Comparison of ENCODE assay signal across 21 cellular contexts in genomic region chr2:11563784-11564666, GRCh38. TPM values are rescaled to one million over a fixed set of nuclear protein-coding genes. Genes with fewer than 3 reads are reported as not detected.
DNase-seq lines count a peak whose midpoint lies in the region; ATAC-seq, FAIRE-seq and TF ChIP-seq lines count a peak whose summit lies in the region.
"Had no signal": no experiment of that assay in that cellular context is flagged by ENCODE, and none has a peak within 500 bp of the region (broad histone marks: within the 10 kb centered on the region; RNA-seq: fewer than 3 reads in every experiment).

No MANE protein-coding gene starts in this region.

- POLR2A ChIA-PET in HepG2 (lab: Yijun Ruan, JAX): interaction anchor here (0.7 kb wide), 1 partner anchor 25 kb away, joined by 3 read pairs; no protein-coding TSS in a partner anchor

- in situ Hi-C loops in HepG2 (cut with HindIII; ENCODE audit: extremely low pct_ligation_motif_present, low pct_unique_long_range_greater_than_20kb): no loop called here

- H3K27me3 ChIP-seq in HepG2 (ENCODE audit: control insufficient read depth in 1 of 2, insufficient read depth in 2 of 2, low read length in 2 of 2): no peaks in the 10 kb centered on the region
- no peaks in the 10 kb centered on the region for H3K27me3 ChIP-seq in right lobe of liver

- FAIRE-seq in HepG2 (lab: Jason Lieb, UNC) (no peak), kidney (lab: Jason Lieb, UNC) (no peak), GM19239 (lab: Jason Lieb, UNC) (no peak)

- H3K27ac ChIP-seq in HepG2 (ENCODE audit: extremely low read length, insufficient read depth, low read length) (no peak overlapping the region), right lobe of liver (no peak overlapping the region), kidney (ENCODE audit: low read depth in 2 of 2, low read length in 2 of 2) (no peak overlapping the region)
- H3K27ac ChIP-seq: C4-2B had no signal

- no peak for TF ChIP-seq EP300 in HepG2 (IDR thresholded peaks at IDR 0.05; ENCODE audit: low read depth in 2 of 2, low read length in 2 of 2)
- no peak for TF ChIP-seq EP300 in HepG2 (CRISPR knock-in tag; IDR thresholded peaks at IDR 0.05; ENCODE audit: borderline replicate concordance)

- H3K4me3 ChIP-seq in HepG2 (replicated peaks in 1 of 3; ENCODE audit: insufficient read depth in 1 of 3, low read depth in 2 of 3, low read length in 3 of 3): no peak overlapping the region
- no peak overlapping the region for H3K4me3 ChIP-seq in right lobe of liver
- no peak overlapping the region for H3K4me3 ChIP-seq in kidney (ENCODE audit: low read length in 2 of 2)

- CTCF ChIA-PET in HepG2 (lab: Yijun Ruan, JAX; ENCODE audit: low intra/inter-chr PET ratio, low total read pairs): no interaction called here

- peaks cover 33% of the 10 kb centered on the region for H4K20me1 ChIP-seq in HepG2 (ENCODE audit: insufficient read depth, low read length)

- TF ChIP-seq RAD21 in HepG2 (CRISPR knock-in tag; IDR thresholded peaks at IDR 0.05): no peak

- BruUV-seq in HepG2 (replicated peaks; lab: Mats Ljungman, UMichigan): no TSS peak

- no peak for TF ChIP-seq POLR2A in HepG2 (IDR thresholded peaks at IDR 0.05; ENCODE audit: insufficient read depth in 1 of 2, low read depth in 2 of 2, low read length in 2 of 2)
- TF ChIP-seq POLR2A in right lobe of liver (IDR thresholded peaks at IDR 0.05): no peak

- H3K4me2 ChIP-seq in HepG2 (ENCODE audit: low read depth, low read length): no peak overlapping the region

- H3K9me3 ChIP-seq in HepG2 (ENCODE audit: low read length): no peaks in the 10 kb centered on the region
- H3K9me3 ChIP-seq in right lobe of liver: no peaks in the 10 kb centered on the region
- H3K9me3 ChIP-seq in kidney (ENCODE audit: control insufficient read depth in 1 of 2, low read length in 2 of 2): no peaks in the 10 kb centered on the region

- over 99% methylated on average over 8 of the region's 8 CpGs for WGBS in HepG2 (ENCODE audit: low lambda C conversion rate)
- 94% methylated on average over 5 of the region's 8 CpGs for WGBS in right lobe of liver (ENCODE audit: insufficient coverage, low coverage, low lambda C conversion rate, missing lambda C conversion rate)

- H3K79me2 ChIP-seq in HepG2 (ENCODE audit: insufficient read depth, low read length): peaks cover 51% of the 10 kb centered on the region

- H3K9ac ChIP-seq in HepG2 (ENCODE audit: insufficient read depth, low read depth, low read length): no peak overlapping the region
- no peak overlapping the region for H3K9ac ChIP-seq in kidney (ENCODE audit: low read length in 2 of 2)

- TF ChIP-seq CTCF in HepG2 (CRISPR knock-in tag; IDR thresholded peaks at IDR 0.05): no peak
- TF ChIP-seq CTCF in right lobe of liver (IDR thresholded peaks at IDR 0.05): no peak
- TF ChIP-seq CTCF in kidney (IDR thresholded peaks at IDR 0.05; ENCODE audit: borderline replicate concordance, extremely low read depth, insufficient read depth): no peak

- no peak for ATAC-seq in HepG2
- no peak for ATAC-seq in right lobe of liver
- ATAC-seq in HG02759 (IDR thresholded peaks at IDR 0.05; ENCODE audit: unreplicated experiment): no peak
- ATAC-seq: Panc1 had no signal

- intact Hi-C loops in HepG2 (cut with micrococcal nuclease; ENCODE audit: unreplicated experiment) (no loop called here), right lobe of liver (cut with DNase I) (no loop called here), kidney (cut with DNase I) (no loop called here), posterior vena cava (cut with DNase I) (no loop called here)

- H3K4me1 ChIP-seq in HepG2 (ENCODE audit: insufficient read depth, low read length): peaks cover 16% of the 10 kb centered on the region; the same call in 1 of the 2 replicates
- no peaks in the 10 kb centered on the region for H3K4me1 ChIP-seq in right lobe of liver
- no peaks in the 10 kb centered on the region for H3K4me1 ChIP-seq in kidney (ENCODE audit: control insufficient read depth in 1 of 2, insufficient read depth in 1 of 2, low read depth in 1 of 2, low read length in 2 of 2)

- DNase-seq in HepG2 (ENCODE audit: low spot score) (no peak), right lobe of liver (no peak), kidney (peak; percentile 26), posterior vena cava (ENCODE audit: low spot score) (peak; percentile 55), GM19239 (ENCODE audit: insufficient read length, low spot score) (no peak), DMS53 treated with DMSO at 0.1 percent for 48 hours (lab: John Stamatoyannopoulos, UW; ENCODE audit: unreplicated experiment) (no peak)
- DNase-seq in stimulated activated CD4-positive, alpha-beta T cell treated with anti-CD3 and anti-CD28 coated beads, Interleukin-4, amount 100 ng/mL, for 4 hours: no peak
- DNase-seq: CD8-positive, alpha-beta memory T cell; DMS53; EL; GF-D8; GOT3; NCI-H1092 treated with DMSO at 0.1 percent for 48 hours; NCI-H1436 treated with DMSO at 0.1 percent for 48 hours; NCI-H1930; NCI-H2227 treated with DMSO at 0.1 percent for 48 hours; NCI-H510A; NCI-H748 treated with DMSO at 0.1 percent for 48 hours had no signal

- no peak overlapping the region for H2AFZ ChIP-seq in HepG2 (ENCODE audit: low read length)

- peaks cover 69 to 94% of the 10 kb centered on the region in 2 experiments for H3K36me3 ChIP-seq in HepG2 (replicated peaks in 1 of 2; ENCODE audit: control insufficient read depth in 1 of 2, insufficient read depth in 2 of 2, low read length in 2 of 2)
- no peaks in the 10 kb centered on the region for H3K36me3 ChIP-seq in right lobe of liver
- no peaks in the 10 kb centered on the region for H3K36me3 ChIP-seq in kidney (ENCODE audit: control insufficient read depth in 1 of 2, insufficient read depth in 2 of 2, low read length in 2 of 2)

TF ChIP-seq in HepG2, 621 proteins besides CTCF, POLR2A, EP300 and RAD21:
- TF ChIP-seq RXRA (CRISPR knock-in tag; IDR thresholded peaks at IDR 0.05): no peak
- no peak for TF ChIP-seq RFXAP (CRISPR knock-in tag; IDR thresholded peaks at IDR 0.05; ENCODE audit: borderline replicate concordance)
- TF ChIP-seq ZNF121 (CRISPR knock-in tag; IDR thresholded peaks at IDR 0.05): peak; percentile 87

RNA-seq across cellular contexts. Expression of gene GREB1, which starts 30.2 kb away (rescaled TPM):
- total RNA-seq in HepG2 (2016; rRNA removed; fragmentation: Illumina TruSeq; extraction: Trizol) (61.2 and 64.2 TPM in 2 replicates), right lobe of liver (10 to 100 TPM in 2 of 6 experiments, 1 to 10 TPM in 4; 1.6 to 19.5 (median 6.5) TPM), kidney (0.98 TPM), posterior vena cava (10 to 100 TPM in 1 of 2 donors, 1 to 10 TPM in 1; 7.4 to 15.4 TPM)
- 22.9 and 28.7 TPM in 2 replicates for total RNA-seq in HepG2 (2016; cell fraction: cytosol; rRNA removed; fragmentation: Illumina TruSeq; extraction: Trizol; ENCODE audit: low read depth)
- 62.9 and 63.8 TPM in 2 replicates for total RNA-seq in HepG2 (2016; cell fraction: insoluble cytoplasmic fraction; rRNA removed; fragmentation: Illumina TruSeq; extraction: Trizol)
- 43.0 and 57.1 TPM in 2 replicates for total RNA-seq in HepG2 (2016; cell fraction: membrane; rRNA removed; fragmentation: Illumina TruSeq; extraction: Trizol)
- 118 and 132 TPM in 2 replicates for total RNA-seq in HepG2 (2016; cell fraction: nucleus; rRNA removed; fragmentation: Illumina TruSeq; extraction: Trizol)
- polyA plus RNA-seq in HepG2 (2011; rRNA removed) (26.8 and 31.3 TPM in 2 replicates), kidney (ENCODE audit: insufficient read depth, low read depth, low replicate concordance) (1.8 TPM)
- 20.4 and 21.0 TPM in 2 replicates for polyA plus RNA-seq in HepG2 (2011; cell fraction: cytosol; rRNA removed)
- 110 and 130 TPM in 2 replicates for polyA plus RNA-seq in HepG2 (2011; cell fraction: nucleus; rRNA removed)
- 47.0 and 84.0 TPM in 2 replicates for polyA plus RNA-seq in HepG2 (2012)
- 10.7 and 14.3 TPM in 2 replicates for polyA plus RNA-seq in HepG2 (2016; cell fraction: cytosol; fragmentation: Illumina TruSeq; extraction: Trizol; ENCODE audit: low read depth)
- 38.8 and 51.0 TPM in 2 replicates for polyA plus RNA-seq in HepG2 (2016; cell fraction: insoluble cytoplasmic fraction; fragmentation: Illumina TruSeq; extraction: Trizol; ENCODE audit: low read depth)
- 17.8 and 18.3 TPM in 2 replicates for polyA plus RNA-seq in HepG2 (2016; cell fraction: membrane; fragmentation: Illumina TruSeq; extraction: Trizol; ENCODE audit: low read depth)
- polyA plus RNA-seq in HepG2 (2016; cell fraction: nucleus; fragmentation: Illumina TruSeq; extraction: Trizol; ENCODE audit: insufficient read depth, low read depth): 158 and 174 TPM in 2 replicates
- polyA minus RNA-seq in HepG2 (2011; rRNA and poly(A)+ RNA removed; ENCODE audit: low replicate concordance): 1.5 and 97.9 TPM in 2 replicates
- polyA minus RNA-seq in HepG2 (2011; cell fraction: cytosol; rRNA and poly(A)+ RNA removed): 60.3 and 64.2 TPM in 2 replicates
- 142 and 160 TPM in 2 replicates for polyA minus RNA-seq in HepG2 (2011; cell fraction: nucleus; rRNA and poly(A)+ RNA removed)

Comparison
In these comparisons a context has a peak if more than half of its experiments do, and no peak if none do; other contexts are left out.
1. DNase-seq: peak in kidney (single experiment) and posterior vena cava (single experiment); none in HepG2 (single experiment), right lobe of liver (0 of 3), GM19239 (single experiment), stimulated activated CD4-positive, alpha-beta T cell treated with anti-CD3 and anti-CD28 coated beads, Interleukin-4, amount 100 ng/mL, for 4 hours (0 of 2) and DMS53 treated with DMSO at 0.1 percent for 48 hours (single experiment).